In the genomic region with DNA sequence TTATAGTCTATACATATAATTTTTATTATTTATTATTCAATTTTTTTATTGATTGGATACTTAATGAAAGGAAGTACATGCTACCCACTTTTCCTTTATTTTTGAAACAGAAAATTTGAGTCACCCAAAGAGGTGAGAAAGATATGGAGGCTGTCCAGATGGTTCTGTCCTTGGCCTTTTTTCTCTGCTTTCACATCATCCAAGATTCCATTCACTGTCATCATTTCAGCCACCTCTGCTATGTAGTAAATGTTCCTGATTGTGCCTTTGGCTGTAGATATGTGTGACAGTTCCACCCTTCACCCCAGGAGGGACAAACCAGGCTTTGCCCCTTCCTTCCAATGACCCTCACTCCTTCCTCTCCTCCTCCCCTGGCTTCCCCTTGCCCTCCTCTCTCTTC, we compare ENCODE assay signal across 20 cellular contexts.
DNase-seq lines count a peak whose midpoint lies in the region; ATAC-seq and TF ChIP-seq lines count a peak whose summit lies in the region.
"Had no signal": no experiment of that assay in that cellular context is flagged by ENCODE, and none has a peak within 500 bp of the region (broad histone marks: within the 10 kb centered on the region; RNA-seq: fewer than 3 reads in every experiment).

No MANE protein-coding gene starts in this region.

- H3K4me3 ChIP-seq in AG10803 (ENCODE audit: low read length) (no peak overlapping the region), DND-41 (ENCODE audit: low read depth in 1 of 2, low read length in 2 of 2) (no peak overlapping the region), trophoblast cell (ENCODE audit: low read depth, low read length) (no peak overlapping the region)
- H3K4me3 ChIP-seq: GM12878, Peyer's patch had no signal

- no peaks in the 10 kb centered on the region for H3K4me1 ChIP-seq in DND-41 (ENCODE audit: insufficient read depth, low read length)
- H3K4me1 ChIP-seq in trophoblast cell (ENCODE audit: control insufficient read depth in 1 of 2, insufficient read depth in 2 of 2, low read length in 2 of 2): peaks cover 7 to 13% of the 10 kb centered on the region in 2 experiments
- H3K4me1 ChIP-seq: Peyer's patch had no signal

- peak overlapping the region; percentile 85 for H2BK12ac ChIP-seq in trophoblast cell (ENCODE audit: low read length)

- H2AK5ac ChIP-seq in trophoblast cell (ENCODE audit: low read length): peak overlapping the region; percentile 30

- H3K4me3 Mint-ChIP-seq in activated T-helper 17 cell treated with anti-CD3 and anti-CD28 coated beads, Interleukin-2, amount 50 U/mL, for 72 hours: no peak overlapping the region
- H3K4me3 Mint-ChIP-seq: CD8-positive, alpha-beta T cell; H9 had no signal

- H3K27me3 ChIP-seq in DND-41 (ENCODE audit: insufficient read depth, low read length, poor library complexity): no peaks in the 10 kb centered on the region
- no peaks in the 10 kb centered on the region for H3K27me3 ChIP-seq in trophoblast cell (ENCODE audit: insufficient read depth, low read length)
- H3K27me3 ChIP-seq: Peyer's patch had no signal

- no peaks in the 10 kb centered on the region for H3K36me3 Mint-ChIP-seq in activated T-helper 17 cell treated with anti-CD3 and anti-CD28 coated beads, Interleukin-2, amount 50 U/mL, for 72 hours (ENCODE audit: low read depth)
- H3K36me3 Mint-ChIP-seq: CD8-positive, alpha-beta T cell had no signal

- no peaks in the 10 kb centered on the region for H3K9me3 ChIP-seq in DND-41 (ENCODE audit: insufficient read depth, low read length, severe bottlenecking)
- H3K9me3 ChIP-seq in trophoblast cell (ENCODE audit: insufficient read depth, low read depth, low read length): no peaks in the 10 kb centered on the region
- H3K9me3 ChIP-seq: Peyer's patch had no signal

- H3K9ac ChIP-seq in DND-41 (ENCODE audit: low read depth, low read length) (no peak overlapping the region), trophoblast cell (ENCODE audit: low read length) (no peak overlapping the region)

- no peak overlapping the region for H3K4ac ChIP-seq in trophoblast cell (ENCODE audit: low read depth, low read length)

- peak overlapping the region; percentile 29 for H3K27ac Mint-ChIP-seq in activated T-helper 17 cell treated with anti-CD3 and anti-CD28 coated beads, Interleukin-2, amount 50 U/mL, for 72 hours
- H3K27ac Mint-ChIP-seq: CD8-positive, alpha-beta T cell; H9 had no signal

- TF ChIP-seq CTCF in AG10803 (conservative IDR thresholded peaks at IDR 0.05; ENCODE audit: low read length): no peak
- no peak for TF ChIP-seq CTCF in DND-41 (IDR thresholded peaks at IDR 0.05; ENCODE audit: borderline replicate concordance, extremely low read depth, low read length, poor library complexity, severe bottlenecking)

- no peak overlapping the region for H3K14ac ChIP-seq in trophoblast cell (ENCODE audit: low read length)

- H3K79me2 ChIP-seq in DND-41 (ENCODE audit: insufficient read depth, low read length) (no peaks in the 10 kb centered on the region), trophoblast cell (ENCODE audit: control insufficient read depth, insufficient read depth, low read length, poor library complexity) (no peaks in the 10 kb centered on the region)

- H4K91ac ChIP-seq in trophoblast cell (ENCODE audit: low read depth, low read length): peak overlapping the region; percentile 59

- no peak overlapping the region for H2BK120ac ChIP-seq in trophoblast cell (ENCODE audit: insufficient read depth, low read length, poor library complexity)

- peak overlapping the region; percentile 18 for H2BK5ac ChIP-seq in trophoblast cell (ENCODE audit: low read depth, low read length, poor library complexity)

- no peaks in the 10 kb centered on the region for H3K27me3 Mint-ChIP-seq in activated T-helper 17 cell treated with anti-CD3 and anti-CD28 coated beads, Interleukin-2, amount 50 U/mL, for 72 hours

- DNase-seq in AG10803 (ENCODE audit: low read depth) (peak; percentile 9), DND-41 (no peak), trophoblast cell (peak in 1 of 2 donors; percentile 63), G401 (ENCODE audit: low spot score) (no peak), epidermal melanocyte (ENCODE audit: insufficient read length, low spot score) (no peak), NCI-H1092 (lab: John Stamatoyannopoulos, UW) (no peak)
- DNase-seq: C1 segment of cervical spinal cord; CD8-positive, alpha-beta T cell; H9; KG1; NCI-H1105 treated with DMSO at 0.1 percent for 48 hours; NCI-H1694; NCI-H2081; NCI-H2171; NCI-H446; NCI-H526; Peyer's patch; T-helper 1 cell had no signal

- no peaks in the 10 kb centered on the region for H4K20me1 ChIP-seq in DND-41 (ENCODE audit: insufficient read depth, low read length)

- H4K8ac ChIP-seq in trophoblast cell (ENCODE audit: low read depth, low read length): peak overlapping the region; percentile 39

- no peak overlapping the region for H3K4me2 ChIP-seq in DND-41 (ENCODE audit: insufficient read depth, low read length)
- no peak overlapping the region for H3K4me2 ChIP-seq in trophoblast cell (ENCODE audit: low read length)

- no peaks in the 10 kb centered on the region for H3K36me3 ChIP-seq in DND-41 (ENCODE audit: insufficient read depth, low read length)
- no peaks in the 10 kb centered on the region for H3K36me3 ChIP-seq in trophoblast cell (ENCODE audit: control insufficient read depth in 1 of 2, insufficient read depth in 2 of 2, low read length in 2 of 2)
- H3K36me3 ChIP-seq: Peyer's patch had no signal

- no peak overlapping the region for H3K23ac ChIP-seq in trophoblast cell (ENCODE audit: low read length)

- no peaks in the 10 kb centered on the region for H3K79me1 ChIP-seq in trophoblast cell (ENCODE audit: low read length)

- in situ Hi-C loops in G401 (cut with HindIII; ENCODE audit: low sequenced_read_pairs): no loop called here

- peaks cover 3% of the 10 kb centered on the region for H3K4me1 Mint-ChIP-seq in activated T-helper 17 cell treated with anti-CD3 and anti-CD28 coated beads, Interleukin-2, amount 50 U/mL, for 72 hours

- ATAC-seq in DND-41 (ENCODE audit: insufficient read depth, low read depth): no peak
- no peak for ATAC-seq in activated T-helper 17 cell treated with anti-CD3 and anti-CD28 coated beads, Interleukin-2, amount 50 U/mL, for 72 hours (replicated peaks)
- ATAC-seq: CD8-positive, alpha-beta T cell; GM12878 had no signal

- H3K9me3 Mint-ChIP-seq in activated T-helper 17 cell treated with anti-CD3 and anti-CD28 coated beads, Interleukin-2, amount 50 U/mL, for 72 hours: no peaks in the 10 kb centered on the region
- H3K9me3 Mint-ChIP-seq: CD8-positive, alpha-beta T cell; H9 had no signal

- no peak overlapping the region for H4K12ac ChIP-seq in trophoblast cell (ENCODE audit: low read depth, low read length)

- H3K27ac ChIP-seq in DND-41 (ENCODE audit: low read length): no peak overlapping the region
- H3K27ac ChIP-seq in trophoblast cell (ENCODE audit: low read depth, low read length): no peak overlapping the region
- H3K27ac ChIP-seq: Peyer's patch had no signal

- no peak overlapping the region for H3K18ac ChIP-seq in trophoblast cell (ENCODE audit: low read length)

- H2AFZ ChIP-seq in DND-41 (ENCODE audit: low read depth, low read length) (0 out of 2 replicates have a peak overlapping the region, but pooled peaks have one; percentile 14), trophoblast cell (ENCODE audit: insufficient read depth, low read length, poor library complexity) (no peak overlapping the region)
